ENCODE assay signal across 8 cellular contexts in the genomic region with DNA sequence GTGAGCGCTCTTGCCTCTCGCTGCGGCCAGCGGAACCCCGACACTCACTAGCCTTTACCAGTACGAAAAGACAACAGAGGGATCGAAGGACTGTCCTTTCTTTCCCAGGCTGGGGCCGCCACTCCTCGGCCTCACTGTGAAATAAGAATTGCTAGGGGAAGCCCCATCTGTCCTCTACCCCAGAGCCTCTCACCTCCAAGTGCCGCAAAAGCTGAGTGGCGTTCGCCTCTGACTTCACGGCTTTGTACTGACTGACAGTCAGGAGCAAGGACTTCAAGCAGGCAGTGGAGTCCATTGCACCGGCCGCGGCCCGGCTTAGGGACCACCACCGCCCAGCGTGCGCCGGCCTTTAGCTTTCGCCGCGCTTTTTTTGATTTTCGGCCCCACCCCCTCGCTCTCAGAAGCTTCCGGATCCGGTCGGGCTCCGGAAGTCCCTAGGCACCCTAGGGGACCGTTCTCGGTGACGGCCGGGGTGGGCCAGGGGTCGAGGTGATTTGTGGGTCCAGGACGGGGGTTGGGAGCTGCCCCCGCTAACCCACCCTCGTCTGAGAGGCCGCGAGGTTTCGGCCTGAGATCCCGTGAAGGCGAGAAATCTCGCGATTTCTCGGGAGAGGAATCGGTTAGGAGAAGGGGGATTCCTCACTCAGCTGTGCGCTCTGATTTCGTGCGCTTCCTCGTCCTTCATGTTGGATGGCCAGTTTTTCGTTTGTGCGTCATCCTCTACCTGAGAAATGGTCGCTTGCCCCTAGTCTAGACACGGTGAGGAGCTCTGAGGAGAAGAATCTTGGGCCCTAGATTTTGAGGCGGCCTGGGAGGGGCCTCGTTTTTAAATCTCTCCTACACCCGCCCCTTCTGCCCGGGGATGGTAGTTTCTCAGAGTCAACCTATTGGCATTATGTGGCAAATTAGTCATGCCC. TPM values are rescaled to one million over a fixed set of nuclear protein-coding genes. Genes with fewer than 3 reads are reported as not detected.
A peak's percentile ranks its signal among the peaks of the same experiment; 100 is the strongest.
DNase-seq lines count a peak whose midpoint lies in the region; ATAC-seq and TF ChIP-seq lines count a peak whose summit lies in the region.

Gene CIP2A, minus strand, starts transcription at position 358 of the 917 bp plus-strand sequence. Its CDS starts 63 bp downstream, at position 295.
A gene with protein sequence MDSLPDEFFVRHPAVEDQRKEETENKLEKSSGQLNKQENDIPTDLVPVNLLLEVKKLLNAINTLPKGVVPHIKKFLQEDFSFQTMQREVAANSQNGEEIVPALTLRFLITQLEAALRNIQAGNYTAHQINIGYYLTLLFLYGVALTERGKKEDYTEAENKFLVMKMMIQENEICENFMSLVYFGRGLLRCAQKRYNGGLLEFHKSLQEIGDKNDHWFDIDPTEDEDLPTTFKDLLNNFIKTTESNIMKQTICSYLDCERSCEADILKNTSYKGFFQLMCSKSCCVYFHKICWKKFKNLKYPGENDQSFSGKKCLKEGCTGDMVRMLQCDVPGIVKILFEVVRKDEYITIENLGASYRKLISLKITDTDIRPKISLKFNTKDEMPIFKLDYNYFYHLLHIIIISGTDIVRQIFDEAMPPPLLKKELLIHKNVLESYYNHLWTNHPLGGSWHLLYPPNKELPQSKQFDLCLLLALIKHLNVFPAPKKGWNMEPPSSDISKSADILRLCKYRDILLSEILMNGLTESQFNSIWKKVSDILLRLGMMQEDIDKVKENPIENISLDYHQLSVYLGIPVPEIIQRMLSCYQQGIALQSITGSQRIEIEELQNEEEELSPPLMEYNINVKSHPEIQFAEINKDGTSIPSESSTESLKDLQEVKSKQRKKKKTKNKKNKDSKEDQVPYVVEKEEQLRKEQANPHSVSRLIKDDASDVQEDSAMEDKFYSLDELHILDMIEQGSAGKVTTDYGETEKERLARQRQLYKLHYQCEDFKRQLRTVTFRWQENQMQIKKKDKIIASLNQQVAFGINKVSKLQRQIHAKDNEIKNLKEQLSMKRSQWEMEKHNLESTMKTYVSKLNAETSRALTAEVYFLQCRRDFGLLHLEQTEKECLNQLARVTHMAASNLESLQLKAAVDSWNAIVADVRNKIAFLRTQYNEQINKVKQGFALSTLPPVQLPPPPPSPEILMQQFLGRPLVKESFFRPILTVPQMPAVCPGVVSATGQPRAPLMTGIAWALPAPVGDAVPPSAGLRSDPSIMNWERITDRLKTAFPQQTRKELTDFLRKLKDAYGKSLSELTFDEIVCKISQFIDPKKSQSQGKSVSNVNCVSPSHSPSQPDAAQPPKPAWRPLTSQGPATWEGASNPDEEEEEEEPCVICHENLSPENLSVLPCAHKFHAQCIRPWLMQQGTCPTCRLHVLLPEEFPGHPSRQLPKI (plus strand): TSS at position 642 of the 917 bp plus-strand sequence. CDS start 15,685 bp downstream, outside the sequence.

- TF ChIP-seq CTCF in AG04450 (IDR thresholded peaks at IDR 0.05; ENCODE audit: low read depth, low read length) (no peak), WERI-Rb-1 (IDR thresholded peaks at IDR 0.05; ENCODE audit: low read depth, low read length) (no peak), breast epithelium (IDR thresholded peaks at IDR 0.05) (peak in 1 of 3 donors; percentile 12)

- no peaks in the 10 kb centered on the region for H3K4me1 ChIP-seq in breast epithelium
- H3K4me1 ChIP-seq in skeletal muscle satellite cell (ENCODE audit: control insufficient read depth, insufficient read depth, low read length): peaks cover 24% of the 10 kb centered on the region

- TF ChIP-seq POLR2A in breast epithelium (IDR thresholded peaks at IDR 0.05): no peak

- peak within 1 kb of the TSS; percentile 83 for H3K4me2 ChIP-seq in skeletal muscle satellite cell (ENCODE audit: low read length)

- ATAC-seq in GM18907 (IDR thresholded peaks at IDR 0.05; ENCODE audit: unreplicated experiment) (peak; percentile 97), HG03139 (IDR thresholded peaks at IDR 0.05; ENCODE audit: unreplicated experiment) (peak; percentile 95)

- CTCF ChIA-PET in AG04450 (lab: Charles Lee): interaction anchor here (1.0 to 2.4 kb wide), 5 partner anchors 37 to 493 kb away, joined by 3 to 8 read pairs (median 6); no protein-coding TSS in a partner anchor

- DNase-seq in AG04450 (ENCODE audit: low read depth, low spot score) (peak; percentile 87), NCI-H2196 treated with DMSO at 0.1 percent for 48 hours (lab: John Stamatoyannopoulos, UW; ENCODE audit: unreplicated experiment) (peak; percentile 78), WERI-Rb-1 (peak; percentile 97), breast epithelium (ENCODE audit: low spot score in 2 of 2) (peak; percentile 55 to 66)

- H3K9me3 ChIP-seq in AG04450 (ENCODE audit: control insufficient read depth, insufficient read depth, low read length) (no peaks in the 10 kb centered on the region; the same call in 1 of the 2 replicates), WERI-Rb-1 (ENCODE audit: severe bottlenecking) (no peaks in the 10 kb centered on the region), breast epithelium (no peaks in the 10 kb centered on the region), iPS-18c (ENCODE audit: control insufficient read depth, insufficient read depth, low read length) (no peaks in the 10 kb centered on the region), skeletal muscle satellite cell (replicated peaks; ENCODE audit: low read length) (no peaks in the 10 kb centered on the region)

- intact Hi-C loops in breast epithelium (cut with DNase I; ENCODE audit: low total_unique reads): no loop called here

- peak within 1 kb of the TSS; percentile 94 for H3K27ac ChIP-seq in AG04450 (ENCODE audit: low read depth, low read length)
- H3K27ac ChIP-seq in WERI-Rb-1: peak within 1 kb of the TSS; percentile 93
- H3K27ac ChIP-seq in breast epithelium: peak within 1 kb of the TSS; percentile 97 to 98

- H3K27me3 ChIP-seq in AG04450 (ENCODE audit: control insufficient read depth, insufficient read depth, low read length) (no peaks in the 10 kb centered on the region), WERI-Rb-1 (ENCODE audit: insufficient read depth, low read depth, severe bottlenecking) (no peaks in the 10 kb centered on the region), breast epithelium (no peaks in the 10 kb centered on the region), skeletal muscle satellite cell (ENCODE audit: control insufficient read depth, insufficient read depth, low read length) (no peaks in the 10 kb centered on the region)

- POLR2A ChIA-PET in AG04450 (lab: Yijun Ruan, JAX): interaction anchor here (0.6 to 1.4 kb wide), 3 partner anchors 14 to 103 kb away, joined by 3 to 7 read pairs (median 5); no protein-coding TSS in a partner anchor

- H3K36me3 ChIP-seq in WERI-Rb-1: peaks cover 16% of the 10 kb centered on the region
- H3K36me3 ChIP-seq in breast epithelium: no peaks in the 10 kb centered on the region
- no peaks in the 10 kb centered on the region for H3K36me3 ChIP-seq in skeletal muscle satellite cell (ENCODE audit: insufficient read depth, low read length)

- H3K4me3 ChIP-seq in AG04450 (ENCODE audit: low read depth, low read length) (peak within 1 kb of the TSS; percentile 93), WERI-Rb-1 (ENCODE audit: low read depth, low read length) (peak within 1 kb of the TSS; percentile 100), breast epithelium (peak within 1 kb of the TSS; percentile 68 to 92 (median 72)), iPS-18c (ENCODE audit: insufficient read depth, low read depth, low read length) (peak within 1 kb of the TSS; percentile 94), skeletal muscle satellite cell (ENCODE audit: low read length) (peak within 1 kb of the TSS; percentile 94)

- H3K9ac ChIP-seq in skeletal muscle satellite cell (ENCODE audit: low read depth, low read length): peak within 1 kb of the TSS; percentile 96

RNA-seq across cellular contexts. Expression of gene CIP2A, which starts in this region (rescaled TPM):
- polyA plus RNA-seq in AG04450 (2011; rRNA removed): 5.6 and 6.2 TPM in 2 replicates
- polyA minus RNA-seq in AG04450 (2011; rRNA and poly(A)+ RNA removed): 13.3 and 16.2 TPM in 2 replicates
- total RNA-seq in breast epithelium: 1 to 10 TPM; 2.0 to 5.1 (median 3.5) TPM
- 18.0 and 18.3 TPM in 2 replicates for total RNA-seq in skeletal muscle satellite cell (2012; rRNA removed)

RNA-seq across cellular contexts. Expression of the second gene that starts in this region (rescaled TPM):
- polyA plus RNA-seq in AG04450 (2011; rRNA removed): 12.2 and 17.8 TPM in 2 replicates
- polyA minus RNA-seq in AG04450 (2011; rRNA and poly(A)+ RNA removed): 8.6 and 14.0 TPM in 2 replicates
- total RNA-seq in breast epithelium: 10 to 100 TPM in 1 of 3 donors, 1 to 10 TPM in 2; 6.2 to 10.8 (median 9.8) TPM
- 8.3 and 9.9 TPM in 2 replicates for total RNA-seq in skeletal muscle satellite cell (2012; rRNA removed)

Comparison
In these comparisons a context has a peak if more than half of its experiments do, and no peak if none do; other contexts are left out.
1. Peak in every context shown above with its lines: DNase-seq, ATAC-seq, H3K4me3 ChIP-seq and H3K27ac ChIP-seq.